1 cellular context compared by ENCODE assay signal in genomic region chr3:23919628-23920027, GRCh38.
TF ChIP-seq lines count a peak whose summit lies in the region.

No MANE protein-coding gene starts in this region.

TF ChIP-seq in GM23338, 12 proteins besides CTCF, POLR2A, EP300 and RAD21 (continued from another document):
- TF ChIP-seq, protein P1, sequence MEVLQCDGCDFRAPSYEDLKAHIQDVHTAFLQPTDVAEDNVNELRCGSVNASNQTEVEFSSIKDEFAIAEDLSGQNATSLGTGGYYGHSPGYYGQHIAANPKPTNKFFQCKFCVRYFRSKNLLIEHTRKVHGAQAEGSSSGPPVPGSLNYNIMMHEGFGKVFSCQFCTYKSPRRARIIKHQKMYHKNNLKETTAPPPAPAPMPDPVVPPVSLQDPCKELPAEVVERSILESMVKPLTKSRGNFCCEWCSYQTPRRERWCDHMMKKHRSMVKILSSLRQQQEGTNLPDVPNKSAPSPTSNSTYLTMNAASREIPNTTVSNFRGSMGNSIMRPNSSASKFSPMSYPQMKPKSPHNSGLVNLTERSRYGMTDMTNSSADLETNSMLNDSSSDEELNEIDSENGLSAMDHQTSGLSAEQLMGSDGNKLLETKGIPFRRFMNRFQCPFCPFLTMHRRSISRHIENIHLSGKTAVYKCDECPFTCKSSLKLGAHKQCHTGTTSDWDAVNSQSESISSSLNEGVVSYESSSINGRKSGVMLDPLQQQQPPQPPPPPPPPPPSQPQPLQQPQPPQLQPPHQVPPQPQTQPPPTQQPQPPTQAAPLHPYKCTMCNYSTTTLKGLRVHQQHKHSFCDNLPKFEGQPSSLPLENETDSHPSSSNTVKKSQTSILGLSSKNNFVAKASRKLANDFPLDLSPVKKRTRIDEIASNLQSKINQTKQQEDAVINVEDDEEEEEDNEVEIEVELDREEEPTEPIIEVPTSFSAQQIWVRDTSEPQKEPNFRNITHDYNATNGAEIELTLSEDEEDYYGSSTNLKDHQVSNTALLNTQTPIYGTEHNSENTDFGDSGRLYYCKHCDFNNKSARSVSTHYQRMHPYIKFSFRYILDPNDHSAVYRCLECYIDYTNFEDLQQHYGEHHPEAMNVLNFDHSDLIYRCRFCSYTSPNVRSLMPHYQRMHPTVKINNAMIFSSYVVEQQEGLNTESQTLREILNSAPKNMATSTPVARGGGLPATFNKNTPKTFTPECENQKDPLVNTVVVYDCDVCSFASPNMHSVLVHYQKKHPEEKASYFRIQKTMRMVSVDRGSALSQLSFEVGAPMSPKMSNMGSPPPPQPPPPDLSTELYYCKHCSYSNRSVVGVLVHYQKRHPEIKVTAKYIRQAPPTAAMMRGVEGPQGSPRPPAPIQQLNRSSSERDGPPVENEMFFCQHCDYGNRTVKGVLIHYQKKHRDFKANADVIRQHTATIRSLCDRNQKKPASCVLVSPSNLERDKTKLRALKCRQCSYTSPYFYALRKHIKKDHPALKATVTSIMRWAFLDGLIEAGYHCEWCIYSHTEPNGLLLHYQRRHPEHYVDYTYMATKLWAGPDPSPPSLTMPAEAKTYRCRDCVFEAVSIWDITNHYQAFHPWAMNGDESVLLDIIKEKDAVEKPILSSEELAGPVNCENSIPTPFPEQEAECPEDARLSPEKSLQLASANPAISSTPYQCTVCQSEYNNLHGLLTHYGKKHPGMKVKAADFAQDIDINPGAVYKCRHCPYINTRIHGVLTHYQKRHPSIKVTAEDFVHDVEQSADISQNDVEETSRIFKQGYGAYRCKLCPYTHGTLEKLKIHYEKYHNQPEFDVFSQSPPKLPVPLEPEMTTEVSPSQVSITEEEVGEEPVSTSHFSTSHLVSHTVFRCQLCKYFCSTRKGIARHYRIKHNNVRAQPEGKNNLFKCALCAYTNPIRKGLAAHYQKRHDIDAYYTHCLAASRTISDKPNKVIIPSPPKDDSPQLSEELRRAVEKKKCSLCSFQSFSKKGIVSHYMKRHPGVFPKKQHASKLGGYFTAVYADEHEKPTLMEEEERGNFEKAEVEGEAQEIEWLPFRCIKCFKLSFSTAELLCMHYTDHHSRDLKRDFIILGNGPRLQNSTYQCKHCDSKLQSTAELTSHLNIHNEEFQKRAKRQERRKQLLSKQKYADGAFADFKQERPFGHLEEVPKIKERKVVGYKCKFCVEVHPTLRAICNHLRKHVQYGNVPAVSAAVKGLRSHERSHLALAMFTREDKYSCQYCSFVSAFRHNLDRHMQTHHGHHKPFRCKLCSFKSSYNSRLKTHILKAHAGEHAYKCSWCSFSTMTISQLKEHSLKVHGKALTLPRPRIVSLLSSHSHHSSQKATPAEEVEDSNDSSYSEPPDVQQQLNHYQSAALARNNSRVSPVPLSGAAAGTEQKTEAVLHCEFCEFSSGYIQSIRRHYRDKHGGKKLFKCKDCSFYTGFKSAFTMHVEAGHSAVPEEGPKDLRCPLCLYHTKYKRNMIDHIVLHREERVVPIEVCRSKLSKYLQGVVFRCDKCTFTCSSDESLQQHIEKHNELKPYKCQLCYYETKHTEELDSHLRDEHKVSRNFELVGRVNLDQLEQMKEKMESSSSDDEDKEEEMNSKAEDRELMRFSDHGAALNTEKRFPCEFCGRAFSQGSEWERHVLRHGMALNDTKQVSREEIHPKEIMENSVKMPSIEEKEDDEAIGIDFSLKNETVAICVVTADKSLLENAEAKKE (CRISPR knock-in tag; IDR thresholded peaks at IDR 0.05), result no peak
- TF ChIP-seq POLR2AphosphoS5 (IDR thresholded peaks at IDR 0.05; ENCODE audit: low read depth) (no peak), CREB1 (CRISPR knock-in tag; IDR thresholded peaks at IDR 0.05; ENCODE audit: low read depth) (no peak), EZH2phosphoT487 (IDR thresholded peaks at IDR 0.05; ENCODE audit: unreplicated experiment) (no peak), STAT1 (IDR thresholded peaks at IDR 0.05; ENCODE audit: unreplicated experiment) (no peak), NANOG (IDR thresholded peaks at IDR 0.05; ENCODE audit: borderline replicate concordance) (no peak), ZNF331 (CRISPR knock-in tag; IDR thresholded peaks at IDR 0.05; ENCODE audit: low read depth) (no peak), JUNB (IDR thresholded peaks at IDR 0.05; ENCODE audit: unreplicated experiment) (no peak), REST (IDR thresholded peaks at IDR 0.05; ENCODE audit: unreplicated experiment) (no peak)
